In genomic region chr11:65872555-65873279, GRCh38 we compare ENCODE assay signal across 8 cellular contexts. TPM values are rescaled to one million over a fixed set of nuclear protein-coding genes. Genes with fewer than 3 reads are reported as not detected.
DNase-seq lines count a peak whose midpoint lies in the region; TF ChIP-seq lines count a peak whose summit lies in the region.

TSS of gene EFEMP2 (minus strand) at chr11:65872800. CDS start at chr11:65872354, 446 bp downstream.

- H3K36me3 Mint-ChIP-seq in activated naive CD4-positive, alpha-beta T cell treated with anti-CD3 and anti-CD28 coated beads, Interleukin-2, amount 50 U/mL, for 24 hours: no peaks in the 10 kb centered on the region

- H3K27me3 ChIP-seq in breast epithelium: no peaks in the 10 kb centered on the region

- H3K4me1 ChIP-seq in breast epithelium: peaks cover 0 to 10% of the 10 kb centered on the region in 2 donors

- TF ChIP-seq POLR2A in breast epithelium (IDR thresholded peaks at IDR 0.05): no peak

- peak within 1 kb of the TSS; percentile 92 for H3K4me3 Mint-ChIP-seq in activated naive CD4-positive, alpha-beta T cell treated with anti-CD3 and anti-CD28 coated beads, Interleukin-2, amount 50 U/mL, for 24 hours

- H3K27ac ChIP-seq in breast epithelium (peak within 1 kb of the TSS; percentile 88 to 97), substantia nigra (ENCODE audit: low read depth, low read length, poor library complexity, severe bottlenecking) (peak within 1 kb of the TSS; percentile 61)

- H3K4me1 Mint-ChIP-seq in activated naive CD4-positive, alpha-beta T cell treated with anti-CD3 and anti-CD28 coated beads, Interleukin-2, amount 50 U/mL, for 24 hours: peaks cover 18% of the 10 kb centered on the region

- TF ChIP-seq CTCF in breast epithelium (IDR thresholded peaks at IDR 0.05): no peak

- no peaks in the 10 kb centered on the region for H3K9me3 Mint-ChIP-seq in activated naive CD4-positive, alpha-beta T cell treated with anti-CD3 and anti-CD28 coated beads, Interleukin-2, amount 50 U/mL, for 24 hours

- H3K27ac Mint-ChIP-seq in activated naive CD4-positive, alpha-beta T cell treated with anti-CD3 and anti-CD28 coated beads, Interleukin-2, amount 50 U/mL, for 24 hours: peak within 1 kb of the TSS; percentile 91

- H3K27me3 Mint-ChIP-seq in activated naive CD4-positive, alpha-beta T cell treated with anti-CD3 and anti-CD28 coated beads, Interleukin-2, amount 50 U/mL, for 24 hours: no peaks in the 10 kb centered on the region

- H3K4me3 ChIP-seq in breast epithelium: peak within 1 kb of the TSS; percentile 53 to 88 (median 65)

- no peak for DNase-seq in activated naive CD4-positive, alpha-beta T cell treated with anti-CD3 and anti-CD28 coated beads, Interleukin-2, amount 50 U/mL, for 16 hours
- DNase-seq in breast epithelium (ENCODE audit: low spot score in 2 of 2): no peak
- peak; percentile 68 for DNase-seq in left kidney (ENCODE audit: low read depth, low spot score)
- DNase-seq in substantia nigra (lab: John Stamatoyannopoulos, UW): peak in 7 of 49 donors; percentile 23 to 85 (median 49)
- no peak for DNase-seq in KG1 (lab: John Stamatoyannopoulos, UW)
- no peak for DNase-seq in COR-L47 (lab: John Stamatoyannopoulos, UW)
- DNase-seq in NCI-H774 (lab: John Stamatoyannopoulos, UW): no peak

- no peaks in the 10 kb centered on the region for H3K9me3 ChIP-seq in breast epithelium

- no peaks in the 10 kb centered on the region for H3K36me3 ChIP-seq in breast epithelium

- intact Hi-C loops in breast epithelium (cut with DNase I; ENCODE audit: low total_unique reads): no loop called here

RNA-seq across cellular contexts. Expression of gene EFEMP2, which starts in this region (rescaled TPM):
- 10 to 100 TPM; 34.5 to 75.0 (median 57.0) TPM for total RNA-seq in breast epithelium
